Comparison of ENCODE assay signal across 18 cellular contexts in genomic region chr11:74256370-74257133, GRCh38. TPM values are rescaled to one million over a fixed set of nuclear protein-coding genes. Genes with fewer than 3 reads are reported as not detected.
DNase-seq lines count a peak whose midpoint lies in the region; ATAC-seq, FAIRE-seq and TF ChIP-seq lines count a peak whose summit lies in the region.
"Had no signal": no experiment of that assay in that cellular context is flagged by ENCODE, and none has a peak within 500 bp of the region (broad histone marks: within the 10 kb centered on the region; RNA-seq: fewer than 3 reads in every experiment).

No MANE protein-coding gene starts in this region.

- WGBS in HepG2 (ENCODE audit: low lambda C conversion rate) = 67% methylated on average over 5 of the region's 5 CpGs
- 75% methylated on average over 4 of the region's 5 CpGs for WGBS in right lobe of liver (ENCODE audit: insufficient coverage, low coverage, low lambda C conversion rate, missing lambda C conversion rate)
- no CpG with 5 or more reads among the region's 5 CpGs for WGBS in neuronal stem cell (ENCODE audit: extremely low coverage in 2 of 2, insufficient read length in 2 of 2, insufficient replicate concordance in 1 of 2), 2 donors

- H3K18ac ChIP-seq in neuronal stem cell (ENCODE audit: low read length) = no peak overlapping the region

- H2AFZ ChIP-seq in HepG2 (ENCODE audit: low read length) (no peak overlapping the region), neuronal stem cell (ENCODE audit: low read length) (no peak overlapping the region)

- H3K36me3 Mint-ChIP-seq in activated naive CD8-positive, alpha-beta T cell treated with anti-CD3 and anti-CD28 coated beads, Interleukin-2, amount 50 U/mL, for 24 hours (ENCODE audit: low read depth) = peaks cover 14% of the 10 kb centered on the region

- CTCF ChIA-PET in HepG2 (lab: Yijun Ruan, JAX; ENCODE audit: low intra/inter-chr PET ratio, low total read pairs) = interaction anchor here (1.4 to 2.9 kb wide), 2 partner anchors 65 to 193 kb away, joined by 7 to 21 read pairs; no protein-coding TSS in a partner anchor

- ATAC-seq in HepG2 (no peak), right lobe of liver (no peak)
- ATAC-seq in activated naive CD8-positive, alpha-beta T cell treated with anti-CD3 and anti-CD28 coated beads, Interleukin-2, amount 50 U/mL, for 24 hours = no peak

- FAIRE-seq in HepG2 (lab: Jason Lieb, UNC) (no peak), H54 (lab: Jason Lieb, UNC) (no peak)

- H3K9me3 Mint-ChIP-seq in activated naive CD8-positive, alpha-beta T cell treated with anti-CD3 and anti-CD28 coated beads, Interleukin-2, amount 50 U/mL, for 24 hours = no peaks in the 10 kb centered on the region
- H3K9me3 Mint-ChIP-seq: CD8-positive, alpha-beta T cell; IgD-negative memory B cell had no signal

- peaks cover 2% of the 10 kb centered on the region for H3K4me1 Mint-ChIP-seq in activated naive CD8-positive, alpha-beta T cell treated with anti-CD3 and anti-CD28 coated beads, Interleukin-2, amount 50 U/mL, for 24 hours

- H3K27ac Mint-ChIP-seq in activated naive CD8-positive, alpha-beta T cell treated with anti-CD3 and anti-CD28 coated beads, Interleukin-2, amount 50 U/mL, for 24 hours = no peak overlapping the region
- H3K27ac Mint-ChIP-seq: IgD-negative memory B cell had no signal

- H3K27me3 ChIP-seq in HepG2 (ENCODE audit: control insufficient read depth in 1 of 2, insufficient read depth in 2 of 2, low read length in 2 of 2) (no peaks in the 10 kb centered on the region), right lobe of liver (no peaks in the 10 kb centered on the region), neuronal stem cell (ENCODE audit: control insufficient read depth in 3 of 3, insufficient read depth in 3 of 3, low read depth in 1 of 3, low read length in 3 of 3) (no peaks in the 10 kb centered on the region)
- H3K27me3 ChIP-seq: BLaER1 treated with 17β-estradiol and CSF1 and Interleukin-3, amounts not matched to agents 10 nM and 100 nM; Peyer's patch had no signal

- no peaks in the 10 kb centered on the region for H3K79me2 ChIP-seq in HepG2 (ENCODE audit: insufficient read depth, low read length)

- no peak overlapping the region for H2BK120ac ChIP-seq in neuronal stem cell (ENCODE audit: low read depth, low read length)

- H3K9me3 ChIP-seq in HepG2 (ENCODE audit: low read length) = no peaks in the 10 kb centered on the region
- H3K9me3 ChIP-seq in right lobe of liver = no peaks in the 10 kb centered on the region
- peaks cover 0 to 5% of the 10 kb centered on the region in 2 donors for H3K9me3 ChIP-seq in neuronal stem cell (replicated peaks in 1 of 2; ENCODE audit: control insufficient read depth in 2 of 2, insufficient read depth in 1 of 2, low read depth in 1 of 2, low read length in 2 of 2)
- H3K9me3 ChIP-seq: Peyer's patch had no signal

- TF ChIP-seq RAD21 in HepG2 (CRISPR knock-in tag; IDR thresholded peaks at IDR 0.05) = no peak

- no peak overlapping the region for H2AK5ac ChIP-seq in neuronal stem cell (ENCODE audit: low read depth, low read length)

- H3K36me3 ChIP-seq in HepG2 (replicated peaks in 1 of 2; ENCODE audit: control insufficient read depth in 1 of 2, insufficient read depth in 2 of 2, low read length in 2 of 2) (peaks cover 4 to 27% of the 10 kb centered on the region in 2 experiments), right lobe of liver (peaks cover 0 to 22% (median under 1%) of the 10 kb centered on the region in 4 donors), neuronal stem cell (replicated peaks in 1 of 2; ENCODE audit: control insufficient read depth in 2 of 2, insufficient read depth in 2 of 2, low read length in 2 of 2) (peaks cover 10 to 47% of the 10 kb centered on the region in 2 donors)

- no peaks in the 10 kb centered on the region for H3K27me3 Mint-ChIP-seq in activated naive CD8-positive, alpha-beta T cell treated with anti-CD3 and anti-CD28 coated beads, Interleukin-2, amount 50 U/mL, for 24 hours

- in situ Hi-C loops in HepG2 (cut with HindIII; ENCODE audit: extremely low pct_ligation_motif_present, low pct_unique_long_range_greater_than_20kb) = loop anchor here (10.0 kb wide), 1 partner anchor 198 kb away; no protein-coding TSS in a partner anchor

- no peak overlapping the region for H3K14ac ChIP-seq in neuronal stem cell (ENCODE audit: low read length)

- H3K4ac ChIP-seq in neuronal stem cell (ENCODE audit: low read length) = no peak overlapping the region

- no peak overlapping the region for H4K8ac ChIP-seq in neuronal stem cell (ENCODE audit: low read depth, low read length)

- H4K91ac ChIP-seq in neuronal stem cell (ENCODE audit: low read depth, low read length, poor library complexity) = no peak overlapping the region

- DNase-seq in HepG2 (ENCODE audit: low spot score) (peak; percentile 5), right lobe of liver (no peak), OCI-M1 (lab: John Stamatoyannopoulos, UW) (peak; percentile 40), cardiac fibroblast (ENCODE audit: low read depth in 2 of 2) (peak; percentile 25 to 37), renal cortical epithelial cell (ENCODE audit: low read depth) (peak; percentile 48), H54 (ENCODE audit: insufficient read length, low spot score) (no peak), neuronal stem cell (ENCODE audit: low spot score) (no peak)
- no peak for DNase-seq in activated naive CD8-positive, alpha-beta T cell treated with anti-CD3 and anti-CD28 coated beads, Interleukin-2, amount 50 U/mL, for 24 hours
- DNase-seq: SIG-M5 had no signal

- H3K9ac ChIP-seq in HepG2 (ENCODE audit: insufficient read depth, low read depth, low read length) (no peak overlapping the region), neuronal stem cell (ENCODE audit: low read depth, low read length, poor library complexity) (no peak overlapping the region)
- H3K9ac ChIP-seq: BLaER1 treated with 17β-estradiol and CSF1 and Interleukin-3, amounts not matched to agents 10 nM and 100 nM had no signal

- H3K4me2 ChIP-seq in HepG2 (ENCODE audit: low read depth, low read length) (no peak overlapping the region), neuronal stem cell (ENCODE audit: insufficient read depth, low read length, poor library complexity, severe bottlenecking) (no peak overlapping the region)
- H3K4me2 ChIP-seq: BLaER1 treated with 17β-estradiol and CSF1 and Interleukin-3, amounts not matched to agents 10 nM and 100 nM had no signal

- no peak overlapping the region for H3K27ac ChIP-seq in HepG2 (ENCODE audit: extremely low read length, insufficient read depth, low read length)
- no peak overlapping the region for H3K27ac ChIP-seq in right lobe of liver
- no peak overlapping the region for H3K27ac ChIP-seq in neuronal stem cell (replicated peaks; ENCODE audit: low read length)
- H3K27ac ChIP-seq: BLaER1 treated with 17β-estradiol and CSF1 and Interleukin-3, amounts not matched to agents 10 nM and 100 nM; Peyer's patch; SK-N-MC had no signal

- TF ChIP-seq EP300 in HepG2 (IDR thresholded peaks at IDR 0.05; ENCODE audit: low read depth in 2 of 2, low read length in 2 of 2) (no peak), HepG2 (CRISPR knock-in tag; IDR thresholded peaks at IDR 0.05; ENCODE audit: borderline replicate concordance) (no peak)

- no peak overlapping the region for H2BK15ac ChIP-seq in neuronal stem cell (ENCODE audit: low read length)

- TF ChIP-seq POLR2A in HepG2 (IDR thresholded peaks at IDR 0.05; ENCODE audit: insufficient read depth in 1 of 2, low read depth in 2 of 2, low read length in 2 of 2) (no peak), right lobe of liver (IDR thresholded peaks at IDR 0.05) (no peak), H54 (IDR thresholded peaks at IDR 0.05; ENCODE audit: low read depth, low read length) (no peak)

- H3K4me3 Mint-ChIP-seq in activated naive CD8-positive, alpha-beta T cell treated with anti-CD3 and anti-CD28 coated beads, Interleukin-2, amount 50 U/mL, for 24 hours = no peak overlapping the region
- H3K4me3 Mint-ChIP-seq: CD8-positive, alpha-beta T cell; IgD-negative memory B cell had no signal

- H3K4me1 ChIP-seq in HepG2 (ENCODE audit: insufficient read depth, low read length) (peaks cover 8% of the 10 kb centered on the region; the same call in 1 of the 2 replicates), right lobe of liver (no peaks in the 10 kb centered on the region), neuronal stem cell (ENCODE audit: control insufficient read depth in 2 of 2, insufficient read depth in 1 of 2, low read depth in 1 of 2, low read length in 2 of 2) (no peaks in the 10 kb centered on the region)
- H3K4me1 ChIP-seq: BLaER1 treated with 17β-estradiol and CSF1 and Interleukin-3, amounts not matched to agents 10 nM and 100 nM; Caco-2; Peyer's patch had no signal

- H4K20me1 ChIP-seq in HepG2 (ENCODE audit: insufficient read depth, low read length) = no peaks in the 10 kb centered on the region
- H4K20me1 ChIP-seq: BLaER1 treated with 17β-estradiol and CSF1 and Interleukin-3, amounts not matched to agents 10 nM and 100 nM had no signal

- TSS peak; percentile 40 for BruUV-seq in HepG2 (replicated peaks; lab: Mats Ljungman, UMichigan)

- TF ChIP-seq CTCF in HepG2 (CRISPR knock-in tag; IDR thresholded peaks at IDR 0.05) = no peak
- no peak for TF ChIP-seq CTCF in right lobe of liver (IDR thresholded peaks at IDR 0.05)
- TF ChIP-seq CTCF in cardiac fibroblast (IDR thresholded peaks at IDR 0.05; ENCODE audit: low read depth, low read length) = no peak

- no peak overlapping the region for H3K23ac ChIP-seq in neuronal stem cell (ENCODE audit: low read depth, low read length, poor library complexity)

- intact Hi-C loops in HepG2 (cut with micrococcal nuclease; ENCODE audit: unreplicated experiment) = loop anchor here (1.0 to 5.0 kb wide), 2 partner anchors 66 to 193 kb away; no protein-coding TSS in a partner anchor
- intact Hi-C loops in right lobe of liver (cut with DNase I) = loop anchor here (10.0 kb wide), 2 partner anchors 188 to 318 kb away; no protein-coding TSS in a partner anchor

- no peaks in the 10 kb centered on the region for H3K79me1 ChIP-seq in neuronal stem cell (ENCODE audit: low read depth, low read length)

- H2BK5ac ChIP-seq in neuronal stem cell (ENCODE audit: low read length) = no peak overlapping the region

- POLR2A ChIA-PET in HepG2 (lab: Yijun Ruan, JAX) = interaction anchor here (1.0 kb wide), 2 partner anchors 193 to 314 kb away, joined by 4 to 6 read pairs; no protein-coding TSS in a partner anchor

- H2BK12ac ChIP-seq in neuronal stem cell (ENCODE audit: low read length) = no peak overlapping the region

- no peak overlapping the region for H3K4me3 ChIP-seq in HepG2 (replicated peaks in 1 of 3; ENCODE audit: insufficient read depth in 1 of 3, low read depth in 2 of 3, low read length in 3 of 3)
- no peak overlapping the region for H3K4me3 ChIP-seq in right lobe of liver
- H3K4me3 ChIP-seq in cardiac fibroblast (replicated peaks in 1 of 2; ENCODE audit: low read depth in 2 of 2, low read length in 2 of 2) = no peak overlapping the region
- H3K4me3 ChIP-seq in neuronal stem cell (ENCODE audit: low read length in 2 of 2) = no peak overlapping the region
- H3K4me3 ChIP-seq: BLaER1 treated with 17β-estradiol and CSF1 and Interleukin-3, amounts not matched to agents 10 nM and 100 nM; GM12878; Peyer's patch; SK-N-MC had no signal

RNA-seq across cellular contexts. Expression of gene P4HA3, which starts 54.9 kb away (rescaled TPM):
- not detected in 2 replicates for total RNA-seq in HepG2 (2016; rRNA removed; fragmentation: Illumina TruSeq; extraction: Trizol)
- not detected in 2 replicates for total RNA-seq in HepG2 (2016; cell fraction: cytosol; rRNA removed; fragmentation: Illumina TruSeq; extraction: Trizol; ENCODE audit: low read depth)
- not detected in 2 replicates for total RNA-seq in HepG2 (2016; cell fraction: insoluble cytoplasmic fraction; rRNA removed; fragmentation: Illumina TruSeq; extraction: Trizol)
- total RNA-seq in HepG2 (2016; cell fraction: membrane; rRNA removed; fragmentation: Illumina TruSeq; extraction: Trizol) = not detected in 2 replicates
- not detected in 2 replicates for total RNA-seq in HepG2 (2016; cell fraction: nucleus; rRNA removed; fragmentation: Illumina TruSeq; extraction: Trizol)
- not detected in 2 replicates for polyA plus RNA-seq in HepG2 (2011; rRNA removed)
- 0.03 TPM in 1 of 2 replicates, not detected in the other for polyA plus RNA-seq in HepG2 (2011; cell fraction: cytosol; rRNA removed)
- not detected in 2 replicates for polyA plus RNA-seq in HepG2 (2011; cell fraction: nucleus; rRNA removed)
- polyA plus RNA-seq in HepG2 (2012) = 0.11 TPM in 1 of 2 replicates, not detected in the other
- 0.08 TPM in 1 of 2 replicates, not detected in the other for polyA plus RNA-seq in HepG2 (2016; cell fraction: cytosol; fragmentation: Illumina TruSeq; extraction: Trizol; ENCODE audit: low read depth)
- polyA plus RNA-seq in HepG2 (2016; cell fraction: insoluble cytoplasmic fraction; fragmentation: Illumina TruSeq; extraction: Trizol; ENCODE audit: low read depth) = not detected in 2 replicates
- polyA plus RNA-seq in HepG2 (2016; cell fraction: membrane; fragmentation: Illumina TruSeq; extraction: Trizol; ENCODE audit: low read depth) = not detected in 2 replicates
- not detected in 2 replicates for polyA plus RNA-seq in HepG2 (2016; cell fraction: nucleus; fragmentation: Illumina TruSeq; extraction: Trizol; ENCODE audit: insufficient read depth, low read depth)
- 1.5 TPM in 1 of 2 replicates, not detected in the other for polyA minus RNA-seq in HepG2 (2011; rRNA and poly(A)+ RNA removed; ENCODE audit: low replicate concordance)
- not detected in 2 replicates for polyA minus RNA-seq in HepG2 (2011; cell fraction: cytosol; rRNA and poly(A)+ RNA removed)
- polyA minus RNA-seq in HepG2 (2011; cell fraction: nucleus; rRNA and poly(A)+ RNA removed) = not detected in 2 replicates
- 1 to 10 TPM in 2 of 6 experiments, under 1 TPM in 3, not detected in 1; 0.12 to 2.1 (median 0.78) TPM for total RNA-seq in right lobe of liver
- total RNA-seq in renal cortical epithelial cell = 10.2 and 12.7 TPM in 2 replicates
- polyA plus RNA-seq in neuronal stem cell (2013, experiment 1 of 2) = 0.06 TPM
- polyA plus RNA-seq in neuronal stem cell (2013, experiment 2 of 2) = 0.03 TPM
- total RNA-seq: Caco-2; CD8-positive, alpha-beta T cell; GM12878; H1; Peyer's patch; T-helper 1 cell treated with Interleukin-12 subunit alpha and Interleukin-12 subunit beta and Interleukin-4 antibody, amounts not matched to agents 30 ng/mL and 1 ng/mL, for 36 hours had no signal
- polyA plus RNA-seq: IgD-negative memory B cell had no signal

Comparison
In these comparisons a context has a peak if more than half of its experiments do, and no peak if none do; other contexts are left out.
1. DNase-seq: peak in HepG2 (single experiment), OCI-M1 (single experiment), cardiac fibroblast (2 of 2) and renal cortical epithelial cell (single experiment); none in right lobe of liver (0 of 3), H54 (single experiment), activated naive CD8-positive, alpha-beta T cell treated with anti-CD3 and anti-CD28 coated beads, Interleukin-2, amount 50 U/mL, for 24 hours (single experiment) and neuronal stem cell (single experiment).